In genomic region chr3:101151286-101151901, GRCh38 we compare ENCODE assay signal across 20 cellular contexts.
DNase-seq lines count a peak whose midpoint lies in the region; ATAC-seq and TF ChIP-seq lines count a peak whose summit lies in the region.
"Had no signal": no experiment of that assay in that cellular context is flagged by ENCODE, and none has a peak within 500 bp of the region (broad histone marks: within the 10 kb centered on the region; RNA-seq: fewer than 3 reads in every experiment).

No MANE protein-coding gene starts in this region.

- CTCF ChIA-PET in PC-9 (lab: Charles Lee): interaction anchor here (0.5 kb wide), 1 partner anchor 556 kb away, joined by 3 read pairs; no protein-coding TSS in a partner anchor

- H3K9me3 Mint-ChIP-seq in activated T-helper 1 cell treated with anti-CD3 and anti-CD28 coated beads, Interleukin-12 subunit alpha, Interleukin-12 subunit beta, Interleukin-2, Interleukin-4 antibody, amounts not matched to agents 30 ng/mL and 10 ng/mL and 1 ng/mL, durations not matched to agents 14 hours and 24 hours and 36 hours: no peaks in the 10 kb centered on the region

- no peak overlapping the region for H3K4me2 ChIP-seq in PC-9

- no peak overlapping the region for H3K4me3 Mint-ChIP-seq in activated T-helper 1 cell treated with anti-CD3 and anti-CD28 coated beads, Interleukin-12 subunit alpha, Interleukin-12 subunit beta, Interleukin-2, Interleukin-4 antibody, amounts not matched to agents 30 ng/mL and 10 ng/mL and 1 ng/mL, durations not matched to agents 14 hours and 24 hours and 36 hours
- H3K4me3 Mint-ChIP-seq: CD4-positive, CD25-positive, alpha-beta regulatory T cell had no signal

- no peak overlapping the region for H3K27ac Mint-ChIP-seq in activated T-helper 1 cell treated with anti-CD3 and anti-CD28 coated beads, Interleukin-12 subunit alpha, Interleukin-12 subunit beta, Interleukin-2, Interleukin-4 antibody, amounts not matched to agents 30 ng/mL and 10 ng/mL and 1 ng/mL, durations not matched to agents 14 hours and 24 hours and 36 hours
- H3K27ac Mint-ChIP-seq: CD4-positive, CD25-positive, alpha-beta regulatory T cell had no signal

- H3F3A ChIP-seq in PC-9 (ENCODE audit: insufficient read depth, low read depth): no peaks in the 10 kb centered on the region

- peak; percentile 30 to 46 for ATAC-seq in gastrocnemius medialis

- 0 out of 2 replicates have a peak overlapping the region, but pooled peaks have one; percentile 37 for H2AFZ ChIP-seq in PC-9

- H3K27me3 Mint-ChIP-seq in activated T-helper 1 cell treated with anti-CD3 and anti-CD28 coated beads, Interleukin-12 subunit alpha, Interleukin-12 subunit beta, Interleukin-2, Interleukin-4 antibody, amounts not matched to agents 30 ng/mL and 10 ng/mL and 1 ng/mL, durations not matched to agents 14 hours and 24 hours and 36 hours (ENCODE audit: insufficient read depth): peaks cover 16% of the 10 kb centered on the region

- intact Hi-C loops in PC-9 (cut with micrococcal nuclease; ENCODE audit: unreplicated experiment) (no loop called here), gastrocnemius medialis (cut with DNase I; ENCODE audit: low total_unique reads) (no loop called here)
- intact Hi-C loops in activated T-helper 1 cell treated with anti-CD3 and anti-CD28 coated beads, Interleukin-12 subunit alpha, Interleukin-12 subunit beta, Interleukin-2, Interleukin-4 antibody, amounts not matched to agents 30 ng/mL and 10 ng/mL and 1 ng/mL, durations not matched to agents 14 hours and 24 hours and 36 hours (cut with micrococcal nuclease): no loop called here

- no peaks in the 10 kb centered on the region for H3K36me3 Mint-ChIP-seq in activated T-helper 1 cell treated with anti-CD3 and anti-CD28 coated beads, Interleukin-12 subunit alpha, Interleukin-12 subunit beta, Interleukin-2, Interleukin-4 antibody, amounts not matched to agents 30 ng/mL and 10 ng/mL and 1 ng/mL, durations not matched to agents 14 hours and 24 hours and 36 hours (ENCODE audit: low read depth)
- H3K36me3 Mint-ChIP-seq: CD4-positive, CD25-positive, alpha-beta regulatory T cell had no signal

- no peaks in the 10 kb centered on the region for H4K20me1 ChIP-seq in PC-9 (ENCODE audit: insufficient read depth)

- no peak for TF ChIP-seq CTCF in PC-9 (conservative IDR thresholded peaks at IDR 0.05)
- TF ChIP-seq CTCF in cardiac fibroblast (IDR thresholded peaks at IDR 0.05; ENCODE audit: low read depth, low read length): no peak
- TF ChIP-seq CTCF in foreskin fibroblast (IDR thresholded peaks at IDR 0.05; ENCODE audit: low read depth, low read length): no peak
- no peak for TF ChIP-seq CTCF in gastrocnemius medialis (IDR thresholded peaks at IDR 0.05 in 4 of 5, conservative IDR thresholded peaks at IDR 0.05 in 1 of 5)

- H3K27ac ChIP-seq in PC-9 (no peak overlapping the region), gastrocnemius medialis (no peak overlapping the region)
- H3K27ac ChIP-seq: HL-60 had no signal

- no peaks in the 10 kb centered on the region; the same call in 1 of the 2 replicates for H3K9me3 ChIP-seq in PC-9 (ENCODE audit: insufficient read depth, low read depth)
- no peaks in the 10 kb centered on the region for H3K9me3 ChIP-seq in gastrocnemius medialis
- H3K9me3 ChIP-seq: BE2C, HAP-1 had no signal

- H3K9me2 ChIP-seq in PC-9 (ENCODE audit: insufficient read depth): no peaks in the 10 kb centered on the region

- no peaks in the 10 kb centered on the region for H3K27me3 ChIP-seq in PC-9 (ENCODE audit: insufficient read depth, low read depth)
- no peaks in the 10 kb centered on the region for H3K27me3 ChIP-seq in gastrocnemius medialis
- H3K27me3 ChIP-seq: BE2C had no signal

- DNase-seq in PC-9: no peak
- peak; percentile 46 for DNase-seq in cardiac fibroblast (ENCODE audit: low read depth in 2 of 2)
- DNase-seq in foreskin fibroblast: peak; percentile 53 to 78
- DNase-seq in gastrocnemius medialis: no peak
- no peak for DNase-seq in NCI-H2196 treated with DMSO at 0.1 percent for 48 hours (lab: John Stamatoyannopoulos, UW; ENCODE audit: unreplicated experiment)
- no peak for DNase-seq in activated T-helper 1 cell treated with anti-CD3 and anti-CD28 coated beads, Interleukin-12 subunit alpha, Interleukin-12 subunit beta, Interleukin-2, Interleukin-4 antibody, amounts not matched to agents 30 ng/mL and 10 ng/mL and 1 ng/mL, durations not matched to agents 14 hours and 24 hours and 36 hours (ENCODE audit: low spot score)
- DNase-seq in DMS53 (lab: John Stamatoyannopoulos, UW): no peak
- DNase-seq in AG08395 (ENCODE audit: low spot score): no peak
- DNase-seq: BE2C; CD4-positive, CD25-positive, alpha-beta regulatory T cell; COR-L47; DMS 273 treated with DMSO at 0.1 percent for 48 hours; GDM1; NCI-H1092 treated with DMSO at 0.1 percent for 48 hours; NCI-H2081; NCI-H510A; NCI-H774; RPMI8226 had no signal

- H3K4me1 Mint-ChIP-seq in activated T-helper 1 cell treated with anti-CD3 and anti-CD28 coated beads, Interleukin-12 subunit alpha, Interleukin-12 subunit beta, Interleukin-2, Interleukin-4 antibody, amounts not matched to agents 30 ng/mL and 10 ng/mL and 1 ng/mL, durations not matched to agents 14 hours and 24 hours and 36 hours (ENCODE audit: low read depth): no peaks in the 10 kb centered on the region
- H3K4me1 Mint-ChIP-seq: CD4-positive, CD25-positive, alpha-beta regulatory T cell had no signal

- in situ Hi-C loops in gastrocnemius medialis (cut with MboI; ENCODE audit: low sequenced_read_pairs in 4 of 4): no loop called here

- no peak overlapping the region for H3K4me3 ChIP-seq in PC-9
- H3K4me3 ChIP-seq in cardiac fibroblast (replicated peaks in 1 of 2; ENCODE audit: low read depth in 2 of 2, low read length in 2 of 2): no peak overlapping the region
- no peak overlapping the region for H3K4me3 ChIP-seq in foreskin fibroblast (ENCODE audit: low read depth in 1 of 2, low read length in 2 of 2)
- no peak overlapping the region for H3K4me3 ChIP-seq in gastrocnemius medialis
- H3K4me3 ChIP-seq: HAP-1 had no signal

- no peak for TF ChIP-seq POLR2A in gastrocnemius medialis (IDR thresholded peaks at IDR 0.05)

- no peaks in the 10 kb centered on the region for H3K79me2 ChIP-seq in PC-9 (ENCODE audit: low read depth)

- no peaks in the 10 kb centered on the region for H3K36me3 ChIP-seq in PC-9 (ENCODE audit: low read depth)
- H3K36me3 ChIP-seq in gastrocnemius medialis: no peaks in the 10 kb centered on the region
- H3K36me3 ChIP-seq: BE2C, HAP-1 had no signal

- H3K4me1 ChIP-seq in PC-9 (replicated peaks; ENCODE audit: insufficient read depth) (no peaks in the 10 kb centered on the region), gastrocnemius medialis (no peaks in the 10 kb centered on the region)
- H3K4me1 ChIP-seq: HAP-1 had no signal

- BruUV-seq in PC-9 (replicated peaks; lab: Mats Ljungman, UMichigan): no TSS peak

- POLR2A ChIA-PET in PC-9 (lab: Charles Lee; ENCODE audit: unreplicated experiment): interaction anchor here (0.6 kb wide), 2 partner anchors 16 to 775 kb away, joined by 4 to 8 read pairs; no protein-coding TSS in a partner anchor

Comparison
In these comparisons a context has a peak if more than half of its experiments do, and no peak if none do; other contexts are left out.
1. DNase-seq: peak in cardiac fibroblast (2 of 2) and foreskin fibroblast (2 of 2); none in PC-9 (0 of 2), gastrocnemius medialis (0 of 2), NCI-H2196 treated with DMSO at 0.1 percent for 48 hours (single experiment), activated T-helper 1 cell treated with anti-CD3 and anti-CD28 coated beads, Interleukin-12 subunit alpha, Interleukin-12 subunit beta, Interleukin-2, Interleukin-4 antibody, amounts not matched to agents 30 ng/mL and 10 ng/mL and 1 ng/mL, durations not matched to agents 14 hours and 24 hours and 36 hours (single experiment), DMS53 (single experiment) and AG08395 (single experiment).